ENCODE assay signal across 10 cellular contexts in the genomic region with DNA sequence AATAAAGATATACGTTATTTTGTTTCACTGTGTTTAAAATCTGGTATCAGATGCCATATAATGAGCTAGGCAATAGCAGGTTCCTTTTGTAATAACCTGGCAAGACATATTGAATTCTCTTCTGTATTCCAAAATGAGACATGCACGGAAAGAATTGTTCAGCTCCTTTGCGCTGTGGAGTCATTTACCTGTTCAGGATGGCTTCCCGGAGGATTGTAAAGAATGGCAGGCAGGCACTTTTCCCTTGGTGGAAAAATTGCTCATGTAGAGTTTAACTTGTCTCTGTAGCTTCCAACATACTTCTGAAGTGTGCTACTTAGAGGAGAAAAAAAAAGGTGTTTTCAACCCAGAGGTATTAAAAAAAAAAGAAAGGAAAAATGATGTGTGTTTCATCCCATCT.
"Had no signal": no experiment of that assay in that cellular context is flagged by ENCODE, and none has a peak within 500 bp of the region (broad histone marks: within the 10 kb centered on the region; RNA-seq: fewer than 3 reads in every experiment).

No MANE protein-coding gene starts in this region.

- H3K4me3 Mint-ChIP-seq: HFFc6, IgD-negative memory B cell had no signal

- ATAC-seq: HCT116, HepG2 had no signal

- H3K27ac Mint-ChIP-seq: HFFc6, IgD-negative memory B cell had no signal

- H3K36me3 ChIP-seq: HAP-1 had no signal

- H2AFZ ChIP-seq: GM23248 had no signal

- H3K27ac ChIP-seq: GM23248, HL-60, KMS-11 had no signal

- H3K4me3 ChIP-seq: GM23248, HAP-1 had no signal

- H3K9me3 ChIP-seq: HAP-1 had no signal

- H3K4me1 Mint-ChIP-seq: IgD-negative memory B cell had no signal

- H3K36me3 Mint-ChIP-seq: IgD-negative memory B cell had no signal

- H3K4me2 ChIP-seq: KMS-11 had no signal

- DNase-seq: GM23248, H7, HFFc6, KBM-7 had no signal

- H3K4me1 ChIP-seq: HAP-1 had no signal

- H3K9ac ChIP-seq: GM23248, KMS-11 had no signal

- H3K27me3 Mint-ChIP-seq: IgD-negative memory B cell had no signal
